In the genomic region with DNA sequence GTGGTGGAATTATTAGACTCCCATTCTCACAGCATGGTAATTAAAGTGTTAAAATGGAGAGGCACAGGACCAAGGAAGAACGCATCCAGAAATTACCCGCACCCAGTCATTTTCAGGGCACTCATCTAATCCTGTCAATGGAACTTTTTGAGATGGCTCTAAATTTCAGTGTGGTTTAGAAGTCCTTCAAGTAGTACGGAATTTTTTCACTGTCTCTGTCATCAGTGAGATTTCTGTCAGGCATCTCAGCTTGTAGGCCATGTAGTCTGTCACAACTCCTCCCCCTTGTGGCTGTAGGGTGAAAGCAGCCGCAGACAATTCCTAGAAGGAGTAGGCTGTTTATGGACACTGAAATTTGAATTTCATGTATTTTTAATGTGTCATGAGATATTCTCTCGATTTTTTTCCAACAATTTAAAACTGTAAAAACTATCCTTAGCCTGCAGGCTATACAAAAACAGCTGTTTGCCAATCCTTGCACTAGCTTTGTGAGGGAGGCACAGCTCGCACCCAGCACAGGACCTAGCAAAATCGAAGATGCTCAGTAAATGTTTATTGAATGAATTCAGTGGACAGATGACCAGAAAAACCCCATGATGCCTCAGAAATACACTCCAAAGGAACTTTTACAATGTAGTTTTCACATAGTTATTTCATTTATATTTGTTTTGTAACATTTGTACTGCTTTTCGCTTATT, we compare ENCODE assay signal across 8 cellular contexts. TPM values are rescaled to one million over a fixed set of nuclear protein-coding genes. Genes with fewer than 3 reads are reported as not detected.
DNase-seq lines count a peak whose midpoint lies in the region; ATAC-seq and TF ChIP-seq lines count a peak whose summit lies in the region.

No MANE protein-coding gene starts in this region.

- no peaks in the 10 kb centered on the region for H3K79me2 ChIP-seq in fibroblast of lung (ENCODE audit: control insufficient read depth, insufficient read depth, low read length)

- no peaks in the 10 kb centered on the region for H3K36me3 ChIP-seq in fibroblast of lung (ENCODE audit: control insufficient read depth, insufficient read depth, low read length)

- H3K4me2 ChIP-seq in fibroblast of lung (ENCODE audit: extremely low read depth, insufficient read depth, low read length), result no peak overlapping the region

- H4K20me1 ChIP-seq in fibroblast of lung (ENCODE audit: control insufficient read depth, extremely low read depth, insufficient read depth, low read length), result no peaks in the 10 kb centered on the region

- H3K9me3 ChIP-seq in fibroblast of lung (ENCODE audit: control insufficient read depth, insufficient read depth, low read depth, low read length), result no peaks in the 10 kb centered on the region

- no peaks in the 10 kb centered on the region for H3K27me3 ChIP-seq in fibroblast of lung (ENCODE audit: control insufficient read depth, insufficient read depth, low read length)

- H3K4me3 ChIP-seq in fibroblast of lung (replicated peaks in 1 of 4; ENCODE audit: control extremely low read depth in 1 of 4, insufficient read depth in 1 of 4, low read depth in 3 of 4, low read length in 4 of 4), result no peak overlapping the region

- H2AFZ ChIP-seq in fibroblast of lung (ENCODE audit: low read length), result no peak overlapping the region

- peak; percentile 76 for DNase-seq in ACHN
- DNase-seq in HuH-7 (ENCODE audit: low spot score), result peak; percentile 69
- peak; percentile 83 for DNase-seq in OCI-M1 (lab: John Stamatoyannopoulos, UW)
- DNase-seq in activated T-cell treated with anti-CD3 and anti-CD28 coated beads, Interleukin-2, amount 50 U/mL, for 4 hours, result peak; percentile 55
- peak; percentile 64 to 78 for DNase-seq in fibroblast of lung (ENCODE audit: low read depth in 2 of 2)
- DNase-seq in nephron progenitor cell, result peak; percentile 60
- DNase-seq in superior temporal gyrus (ENCODE audit: extremely low spot score), result peak; percentile 92

- H3K27me3 Mint-ChIP-seq in activated T-cell treated with anti-CD3 and anti-CD28 coated beads, Interleukin-2, amount 50 U/mL, for 4 hours (ENCODE audit: low read depth), result no peaks in the 10 kb centered on the region
- no peaks in the 10 kb centered on the region for H3K27me3 Mint-ChIP-seq in nephron progenitor cell (ENCODE audit: low read depth, poor library complexity)

- peaks cover 6% of the 10 kb centered on the region for H3K4me1 Mint-ChIP-seq in activated T-cell treated with anti-CD3 and anti-CD28 coated beads, Interleukin-2, amount 50 U/mL, for 4 hours (ENCODE audit: low read depth)
- no peaks in the 10 kb centered on the region for H3K4me1 Mint-ChIP-seq in nephron progenitor cell

- ATAC-seq in GM18498 (IDR thresholded peaks at IDR 0.05; ENCODE audit: unreplicated experiment), result peak; percentile 80
- peak; percentile 92 for ATAC-seq in activated T-cell treated with anti-CD3 and anti-CD28 coated beads, Interleukin-2, amount 50 U/mL, for 4 hours

- no peak overlapping the region for H3K27ac Mint-ChIP-seq in nephron progenitor cell

- no peaks in the 10 kb centered on the region for H3K9me3 Mint-ChIP-seq in activated T-cell treated with anti-CD3 and anti-CD28 coated beads, Interleukin-2, amount 50 U/mL, for 4 hours
- H3K9me3 Mint-ChIP-seq in nephron progenitor cell, result no peaks in the 10 kb centered on the region

- peaks cover 6% of the 10 kb centered on the region for H3K36me3 Mint-ChIP-seq in activated T-cell treated with anti-CD3 and anti-CD28 coated beads, Interleukin-2, amount 50 U/mL, for 4 hours (ENCODE audit: insufficient read depth)
- peaks cover 5% of the 10 kb centered on the region for H3K36me3 Mint-ChIP-seq in nephron progenitor cell (ENCODE audit: low read depth)

- no peak overlapping the region for H3K4me3 Mint-ChIP-seq in activated T-cell treated with anti-CD3 and anti-CD28 coated beads, Interleukin-2, amount 50 U/mL, for 4 hours
- no peak overlapping the region for H3K4me3 Mint-ChIP-seq in nephron progenitor cell

- H3K27ac ChIP-seq in fibroblast of lung (ENCODE audit: insufficient read depth, low read length), result no peak overlapping the region

- in situ Hi-C loops in ACHN (cut with HindIII; ENCODE audit: low pct_ligation_motif_present, low pct_unique_long_range_greater_than_20kb, low sequenced_read_pairs), result no loop called here

- TF ChIP-seq CTCF in fibroblast of lung (conservative IDR thresholded peaks at IDR 0.05 in 1 of 2, IDR thresholded peaks at IDR 0.05 in 1 of 2; ENCODE audit: low read depth in 1 of 2, low read length in 2 of 2), result peak; percentile 94 to 98
- peak; percentile 80 for TF ChIP-seq CTCF in nephron progenitor cell (IDR thresholded peaks at IDR 0.05)

- H3K9ac ChIP-seq in fibroblast of lung (ENCODE audit: insufficient read depth, low read length), result no peak overlapping the region

- H3K4me1 ChIP-seq in fibroblast of lung (ENCODE audit: control insufficient read depth, extremely low read depth, insufficient read depth, low read length), result peaks cover 2% of the 10 kb centered on the region

RNA-seq across cellular contexts. Expression of a gene that starts 6.6 kb away (rescaled TPM):
- 10 to 100 TPM; 49.8 to 62.5 (median 56.7) TPM for total RNA-seq in activated T-cell treated with anti-CD3 and anti-CD28 coated beads, Interleukin-2, amount 50 U/mL, for 4 hours
- 31.9 and 35.2 TPM in 2 replicates for total RNA-seq in fibroblast of lung
- polyA plus RNA-seq in fibroblast of lung, result 18.0 and 20.8 TPM in 2 replicates
- 13.9 and 15.2 TPM in 2 replicates for polyA plus RNA-seq in fibroblast of lung (2012)
- polyA minus RNA-seq in fibroblast of lung (ENCODE audit: low replicate concordance), result 7.1 and 14.6 TPM in 2 replicates

RNA-seq across cellular contexts. Expression of a gene that starts 43.8 kb away (rescaled TPM):
- total RNA-seq in activated T-cell treated with anti-CD3 and anti-CD28 coated beads, Interleukin-2, amount 50 U/mL, for 4 hours, result 10 to 100 TPM; 16.4 to 19.1 (median 16.7) TPM
- total RNA-seq in fibroblast of lung, result 11.3 and 14.9 TPM in 2 replicates
- polyA plus RNA-seq in fibroblast of lung, result 11.0 and 11.3 TPM in 2 replicates
- 9.3 and 10.0 TPM in 2 replicates for polyA plus RNA-seq in fibroblast of lung (2012)
- polyA minus RNA-seq in fibroblast of lung (ENCODE audit: low replicate concordance), result 6.6 and 14.8 TPM in 2 replicates
